27 cellular contexts compared by ENCODE assay signal in genomic region chr6:170166511-170167122, GRCh38.
DNase-seq lines count a peak whose midpoint lies in the region; ATAC-seq and TF ChIP-seq lines count a peak whose summit lies in the region.
"Had no signal": no experiment of that assay in that cellular context is flagged by ENCODE, and none has a peak within 500 bp of the region (broad histone marks: within the 10 kb centered on the region; RNA-seq: fewer than 3 reads in every experiment).

No MANE protein-coding gene starts in this region.

- no peaks in the 10 kb centered on the region for H3K36me3 ChIP-seq in lower lobe of right lung
- no peaks in the 10 kb centered on the region for H3K36me3 ChIP-seq in upper lobe of right lung
- H3K36me3 ChIP-seq: colonic mucosa, gastroesophageal sphincter, neural progenitor cell had no signal

- DNase-seq in activated naive CD8-positive, alpha-beta T cell treated with anti-CD3 and anti-CD28 coated beads, Interleukin-2, amount 10 ng/mL, durations not matched to agents 7 days and 5 days: peak; percentile 24
- DNase-seq in activated naive CD8-positive, alpha-beta T cell treated with anti-CD3 and anti-CD28 coated beads for 36 hours: no peak
- DNase-seq in caudate nucleus (lab: John Stamatoyannopoulos, UW) (no peak), lower lobe of right lung (no peak), upper lobe of right lung (peak; percentile 64), hepatic stellate cell (ENCODE audit: low spot score) (no peak)
- no peak for DNase-seq in activated T-cell treated with anti-CD3 and anti-CD28 coated beads, Interleukin-2, amount 50 U/mL, for 72 hours
- DNase-seq: activated CD4-positive, alpha-beta memory T cell treated with anti-CD3 and anti-CD28 coated beads, Interleukin-2, amount 10 ng/mL, durations not matched to agents 7 days and 5 days; activated CD4-positive, CD25-positive, alpha-beta regulatory T cell treated with anti-CD3 and anti-CD28 coated beads, Interleukin-2, amount 50 U/mL, for 72 hours; activated CD8-positive, alpha-beta memory T cell treated with anti-CD3 and anti-CD28 coated beads, Interleukin-2, amount 50 U/mL, for 4 hours; activated naive CD4-positive, alpha-beta T cell treated with anti-CD3 and anti-CD28 coated beads, Interleukin-2, amount 10 ng/mL, durations not matched to agents 7 days and 5 days; amniotic stem cell; CD4-positive, alpha-beta T cell; colonic mucosa; effector CD4-positive, alpha-beta T cell; mesendoderm; NCI-H146; NCI-H524; stimulated activated CD4-positive, alpha-beta T cell treated with anti-CD3 and anti-CD28 coated beads, Interleukin-15, amount 100 ng/mL, for 24 hours; T-helper 2 cell had no signal

- no peak overlapping the region for H3K4me3 ChIP-seq in lower lobe of right lung
- H3K4me3 ChIP-seq in upper lobe of right lung: no peak overlapping the region
- H3K4me3 ChIP-seq: A549, colonic mucosa, gastroesophageal sphincter, hepatocyte, neural progenitor cell had no signal

- no peaks in the 10 kb centered on the region for H3K9me3 ChIP-seq in lower lobe of right lung
- no peaks in the 10 kb centered on the region for H3K9me3 ChIP-seq in upper lobe of right lung
- H3K9me3 ChIP-seq: A549, colonic mucosa, gastroesophageal sphincter had no signal

- H3K27ac Mint-ChIP-seq in activated naive CD8-positive, alpha-beta T cell treated with anti-CD3 and anti-CD28 coated beads, Interleukin-2, amount 10 ng/mL, durations not matched to agents 7 days and 5 days: no peak overlapping the region
- no peak overlapping the region for H3K27ac Mint-ChIP-seq in activated naive CD8-positive, alpha-beta T cell treated with anti-CD3 and anti-CD28 coated beads for 36 hours
- no peak overlapping the region for H3K27ac Mint-ChIP-seq in activated T-cell treated with anti-CD3 and anti-CD28 coated beads, Interleukin-2, amount 50 U/mL, for 72 hours
- H3K27ac Mint-ChIP-seq: activated CD4-positive, alpha-beta memory T cell treated with anti-CD3 and anti-CD28 coated beads, Interleukin-2, amount 10 ng/mL, durations not matched to agents 7 days and 5 days; activated naive CD4-positive, alpha-beta T cell treated with anti-CD3 and anti-CD28 coated beads, Interleukin-2, amount 10 ng/mL, durations not matched to agents 7 days and 5 days; CD4-positive, alpha-beta T cell; neural progenitor cell; progenitor cell of endocrine pancreas; stimulated activated memory B cell treated with anti-CD40 and anti-IgM and Interleukin-4, amounts not matched to agents 10 μg/mL and 1 μg/mL and 100 μg/mL, for 72 hours had no signal

- intact Hi-C loops in lower lobe of right lung (cut with DNase I) (no loop called here), upper lobe of right lung (cut with DNase I) (no loop called here)

- peaks cover 2% of the 10 kb centered on the region for H3K27me3 Mint-ChIP-seq in activated naive CD8-positive, alpha-beta T cell treated with anti-CD3 and anti-CD28 coated beads, Interleukin-2, amount 10 ng/mL, durations not matched to agents 7 days and 5 days
- peaks cover 16% of the 10 kb centered on the region for H3K27me3 Mint-ChIP-seq in activated naive CD8-positive, alpha-beta T cell treated with anti-CD3 and anti-CD28 coated beads for 36 hours
- no peaks in the 10 kb centered on the region for H3K27me3 Mint-ChIP-seq in activated T-cell treated with anti-CD3 and anti-CD28 coated beads, Interleukin-2, amount 50 U/mL, for 72 hours (ENCODE audit: low read depth)
- H3K27me3 Mint-ChIP-seq: activated CD4-positive, alpha-beta memory T cell treated with anti-CD3 and anti-CD28 coated beads, Interleukin-2, amount 10 ng/mL, durations not matched to agents 7 days and 5 days; CD4-positive, alpha-beta T cell had no signal

- no peak overlapping the region for H3K4me3 Mint-ChIP-seq in activated naive CD8-positive, alpha-beta T cell treated with anti-CD3 and anti-CD28 coated beads, Interleukin-2, amount 10 ng/mL, durations not matched to agents 7 days and 5 days
- no peak overlapping the region for H3K4me3 Mint-ChIP-seq in activated naive CD8-positive, alpha-beta T cell treated with anti-CD3 and anti-CD28 coated beads for 36 hours
- H3K4me3 Mint-ChIP-seq in activated T-cell treated with anti-CD3 and anti-CD28 coated beads, Interleukin-2, amount 50 U/mL, for 72 hours: no peak overlapping the region
- H3K4me3 Mint-ChIP-seq: activated CD4-positive, alpha-beta memory T cell treated with anti-CD3 and anti-CD28 coated beads, Interleukin-2, amount 10 ng/mL, durations not matched to agents 7 days and 5 days; activated naive CD4-positive, alpha-beta T cell treated with anti-CD3 and anti-CD28 coated beads, Interleukin-2, amount 10 ng/mL, durations not matched to agents 7 days and 5 days; CD4-positive, alpha-beta T cell; neural progenitor cell; stimulated activated memory B cell treated with anti-CD40 and anti-IgM and Interleukin-4, amounts not matched to agents 10 μg/mL and 1 μg/mL and 100 μg/mL, for 72 hours had no signal

- POLR2A ChIA-PET in activated naive CD8-positive, alpha-beta T cell treated with anti-CD3 and anti-CD28 coated beads, Interleukin-2, amount 10 ng/mL, durations not matched to agents 7 days and 5 days (lab: Charles Lee): no interaction called here

- no peaks in the 10 kb centered on the region for H3K4me1 Mint-ChIP-seq in activated naive CD8-positive, alpha-beta T cell treated with anti-CD3 and anti-CD28 coated beads, Interleukin-2, amount 10 ng/mL, durations not matched to agents 7 days and 5 days
- no peaks in the 10 kb centered on the region for H3K4me1 Mint-ChIP-seq in activated naive CD8-positive, alpha-beta T cell treated with anti-CD3 and anti-CD28 coated beads for 36 hours
- H3K4me1 Mint-ChIP-seq in activated T-cell treated with anti-CD3 and anti-CD28 coated beads, Interleukin-2, amount 50 U/mL, for 72 hours (ENCODE audit: low read depth): no peaks in the 10 kb centered on the region
- H3K4me1 Mint-ChIP-seq: stimulated activated memory B cell treated with anti-CD40 and anti-IgM and Interleukin-4, amounts not matched to agents 10 μg/mL and 1 μg/mL and 100 μg/mL, for 72 hours had no signal

- H3K27me3 ChIP-seq in lower lobe of right lung (ENCODE audit: low read depth): peaks cover 4% of the 10 kb centered on the region
- H3K27me3 ChIP-seq in upper lobe of right lung: no peaks in the 10 kb centered on the region
- H3K27me3 ChIP-seq: colonic mucosa, gastroesophageal sphincter, hepatocyte, neural progenitor cell had no signal

- TF ChIP-seq CTCF in lower lobe of right lung (IDR thresholded peaks at IDR 0.05): no peak
- TF ChIP-seq CTCF in upper lobe of right lung (IDR thresholded peaks at IDR 0.05): no peak

- peaks cover 13% of the 10 kb centered on the region for H3K9me3 Mint-ChIP-seq in activated naive CD8-positive, alpha-beta T cell treated with anti-CD3 and anti-CD28 coated beads, Interleukin-2, amount 10 ng/mL, durations not matched to agents 7 days and 5 days
- H3K9me3 Mint-ChIP-seq in activated naive CD8-positive, alpha-beta T cell treated with anti-CD3 and anti-CD28 coated beads for 36 hours: peaks cover 24% of the 10 kb centered on the region
- peaks cover 3 to 9% of the 10 kb centered on the region in 2 donors for H3K9me3 Mint-ChIP-seq in activated T-cell treated with anti-CD3 and anti-CD28 coated beads, Interleukin-2, amount 50 U/mL, for 72 hours
- H3K9me3 Mint-ChIP-seq: CD4-positive, alpha-beta T cell had no signal

- H3K36me3 Mint-ChIP-seq in activated naive CD8-positive, alpha-beta T cell treated with anti-CD3 and anti-CD28 coated beads, Interleukin-2, amount 10 ng/mL, durations not matched to agents 7 days and 5 days: peaks cover 11% of the 10 kb centered on the region
- peaks cover 12% of the 10 kb centered on the region for H3K36me3 Mint-ChIP-seq in activated naive CD8-positive, alpha-beta T cell treated with anti-CD3 and anti-CD28 coated beads for 36 hours
- H3K36me3 Mint-ChIP-seq in activated T-cell treated with anti-CD3 and anti-CD28 coated beads, Interleukin-2, amount 50 U/mL, for 72 hours (ENCODE audit: insufficient read depth in 2 of 2): peaks cover 3 to 19% of the 10 kb centered on the region in 2 donors
- H3K36me3 Mint-ChIP-seq: stimulated activated memory B cell treated with anti-CD40 and anti-IgM and Interleukin-4, amounts not matched to agents 10 μg/mL and 1 μg/mL and 100 μg/mL, for 72 hours had no signal

- ATAC-seq in activated naive CD8-positive, alpha-beta T cell treated with anti-CD3 and anti-CD28 coated beads, Interleukin-2, amount 10 ng/mL, durations not matched to agents 7 days and 5 days (ENCODE audit: low read depth): no peak
- no peak for ATAC-seq in lower lobe of right lung
- ATAC-seq in upper lobe of right lung: no peak
- no peak for ATAC-seq in activated T-cell treated with anti-CD3 and anti-CD28 coated beads, Interleukin-2, amount 50 U/mL, for 72 hours (replicated peaks in 1 of 2)
- no peak for ATAC-seq in GM19455 (IDR thresholded peaks at IDR 0.05; ENCODE audit: unreplicated experiment)
- ATAC-seq: gastroesophageal sphincter; stimulated activated memory B cell treated with anti-CD40 and anti-IgM and Interleukin-4, amounts not matched to agents 10 μg/mL and 1 μg/mL and 100 μg/mL, for 72 hours had no signal

- H3K4me1 ChIP-seq in lower lobe of right lung (no peaks in the 10 kb centered on the region), upper lobe of right lung (no peaks in the 10 kb centered on the region)
- H3K4me1 ChIP-seq: A549, colonic mucosa had no signal

- H3K27ac ChIP-seq in caudate nucleus (ENCODE audit: low read depth, low read length) (peak overlapping the region; percentile 33), lower lobe of right lung (peak overlapping the region; percentile 79), upper lobe of right lung (no peak overlapping the region)
- H3K27ac ChIP-seq: A549, colonic mucosa, gastroesophageal sphincter, hepatocyte, neural progenitor cell had no signal

Comparison
In these comparisons a context has a peak if more than half of its experiments do, and no peak if none do; other contexts are left out.
1. DNase-seq: peak in activated naive CD8-positive, alpha-beta T cell treated with anti-CD3 and anti-CD28 coated beads, Interleukin-2, amount 10 ng/mL, durations not matched to agents 7 days and 5 days (single experiment) and upper lobe of right lung (single experiment); none in activated naive CD8-positive, alpha-beta T cell treated with anti-CD3 and anti-CD28 coated beads for 36 hours (single experiment), caudate nucleus (0 of 61), lower lobe of right lung (single experiment), activated T-cell treated with anti-CD3 and anti-CD28 coated beads, Interleukin-2, amount 50 U/mL, for 72 hours (0 of 2) and hepatic stellate cell (single experiment).